Comparison of ENCODE assay signal across 8 cellular contexts in genomic region chr1:231421971-231422797, GRCh38. TPM values are rescaled to one million over a fixed set of nuclear protein-coding genes. Genes with fewer than 3 reads are reported as not detected.
DNase-seq lines count a peak whose midpoint lies in the region; ATAC-seq and TF ChIP-seq lines count a peak whose summit lies in the region.

Gene EGLN1, minus strand, starts transcription at chr1:231422287. Its CDS starts 399 bp downstream, at chr1:231421888.

- no peaks in the 10 kb centered on the region for H3K36me3 ChIP-seq in prostate gland

- no peaks in the 10 kb centered on the region for H3K27me3 ChIP-seq in prostate gland (replicated peaks; ENCODE audit: insufficient read depth)

- peak; percentile 65 for TF ChIP-seq POLR2A in prostate gland (IDR thresholded peaks at IDR 0.05)

- in situ Hi-C loops in GM13976 (cut with MboI; ENCODE audit: low sequenced_read_pairs, unreplicated experiment) = no loop called here

- peak; percentile 93 for DNase-seq in GM13976 (ENCODE audit: low spot score)
- DNase-seq in NCI-H1417 treated with DMSO at 0.1 percent for 48 hours (lab: John Stamatoyannopoulos, UW) = peak; percentile 70
- DNase-seq in amniotic epithelial cell (ENCODE audit: low read depth) = peak; percentile 92
- DNase-seq in left cardiac atrium = peak; percentile 90
- DNase-seq in prostate gland (ENCODE audit: low spot score) = peak; percentile 76
- peak; percentile 88 for DNase-seq in ureter (ENCODE audit: low spot score)

- H3K4me1 ChIP-seq in prostate gland (replicated peaks) = peaks cover 3% of the 10 kb centered on the region

- peak; percentile 87 for ATAC-seq in HG02798 (IDR thresholded peaks at IDR 0.05; ENCODE audit: poor library complexity, unreplicated experiment)
- peak; percentile 94 to 95 for ATAC-seq in left cardiac atrium

- TF ChIP-seq CTCF in GM13976 (IDR thresholded peaks at IDR 0.05; ENCODE audit: borderline replicate concordance, control extremely low read depth, extremely low read depth, insufficient read depth, missing control alignments) (peak; percentile 54), prostate gland (IDR thresholded peaks at IDR 0.05) (peak in 3 of 4 experiments; percentile 18 to 41 (median 25))

- peak within 1 kb of the TSS; percentile 96 for H3K27ac ChIP-seq in prostate gland

- intact Hi-C loops in T-helper 1 cell treated with Interleukin-12 subunit alpha and Interleukin-12 subunit beta and Interleukin-4 antibody, amounts not matched to agents 30 ng/mL and 1 ng/mL, for 36 hours (cut with micrococcal nuclease) = loop anchor here (1.0 to 10.0 kb wide), 14 partner anchors 34 to 1797 kb away; partner anchors contain the start of genes C1orf198, FAM89A, GNPAT and SPRTN
- intact Hi-C loops in left cardiac atrium (cut with DNase I) (loop anchor here in 1 of 2 donors (2.0 kb wide), 1 partner anchor 63 kb away; no protein-coding TSS in a partner anchor), prostate gland (cut with DNase I) (loop anchor here (2.0 to 5.0 kb wide), 4 partner anchors 40 to 170 kb away; partner anchors contain the start of genes EXOC8, SPRTN and TSNAX)

- H3K9me3 ChIP-seq in prostate gland = no peaks in the 10 kb centered on the region

- under 1% methylated on average over 38 of the region's 104 CpGs for WGBS in prostate gland

- H3K4me3 ChIP-seq in prostate gland = peak within 1 kb of the TSS; percentile 66 to 70

RNA-seq across cellular contexts. Expression of gene EGLN1, which starts in this region (rescaled TPM):
- total RNA-seq in T-helper 1 cell treated with Interleukin-12 subunit alpha and Interleukin-12 subunit beta and Interleukin-4 antibody, amounts not matched to agents 30 ng/mL and 1 ng/mL, for 36 hours = 18.2 and 20.8 TPM in 2 replicates
- total RNA-seq in left cardiac atrium (10 to 100 TPM; 53.6 to 85.0 TPM), prostate gland (10 to 100 TPM; 32.2 to 61.5 TPM), ureter (30.3 TPM)

Comparison
In these comparisons a context has a peak if more than half of its experiments do, and no peak if none do; other contexts are left out.
1. Peak in every context shown above with its lines: DNase-seq, ATAC-seq, H3K4me3 ChIP-seq and H3K27ac ChIP-seq.